Comparison of ENCODE assay signal across 8 cellular contexts in genomic region chr10:99234067-99234738, GRCh38. TPM values are rescaled to one million over a fixed set of nuclear protein-coding genes. Genes with fewer than 3 reads are reported as not detected.
DNase-seq lines count a peak whose midpoint lies in the region; ATAC-seq lines count a peak whose summit lies in the region.

No MANE protein-coding gene starts in this region.

- H3K4me3 Mint-ChIP-seq in IgD-negative memory B cell = peak overlapping the region; percentile 54 to 89 (median 72)
- H3K4me3 Mint-ChIP-seq in activated naive CD4-positive, alpha-beta T cell treated with anti-CD3 and anti-CD28 coated beads, Interleukin-2, amount 50 U/mL, for 24 hours = peak overlapping the region; percentile 68

- peaks cover under 1% of the 10 kb centered on the region for H3K36me3 Mint-ChIP-seq in IgD-negative memory B cell
- no peaks in the 10 kb centered on the region for H3K36me3 Mint-ChIP-seq in activated naive CD4-positive, alpha-beta T cell treated with anti-CD3 and anti-CD28 coated beads, Interleukin-2, amount 50 U/mL, for 24 hours

- H3K4me1 ChIP-seq in SJCRH30 = no peaks in the 10 kb centered on the region

- peaks cover 62% of the 10 kb centered on the region for H3K27me3 Mint-ChIP-seq in IgD-negative memory B cell
- peaks cover 54% of the 10 kb centered on the region for H3K27me3 Mint-ChIP-seq in activated naive CD4-positive, alpha-beta T cell treated with anti-CD3 and anti-CD28 coated beads, Interleukin-2, amount 50 U/mL, for 24 hours

- ATAC-seq in GM21515 (IDR thresholded peaks at IDR 0.05; ENCODE audit: unreplicated experiment) (peak; percentile 99), left cardiac atrium (peak; percentile 60 to 90)

- H3K4me3 ChIP-seq in SJCRH30 = no peak overlapping the region

- no peaks in the 10 kb centered on the region for H3K36me3 ChIP-seq in SJCRH30

- 0 out of 2 replicates have a peak, but pooled peaks cover 3% of the 10 kb centered on the region for H3K9me3 ChIP-seq in SJCRH30 (replicated peaks)

- peaks cover 10% of the 10 kb centered on the region; the same call in 1 of the 2 replicates for H3K27me3 ChIP-seq in SJCRH30

- peak; percentile 60 for DNase-seq in GF-D8 (lab: John Stamatoyannopoulos, UW)
- DNase-seq in left cardiac atrium = peak; percentile 61
- DNase-seq in retina = peak; percentile 85
- no peak for DNase-seq in NCI-H774 (lab: John Stamatoyannopoulos, UW)
- no peak for DNase-seq in SJCRH30

- peak overlapping the region; percentile 27 to 83 (median 73) for H3K27ac Mint-ChIP-seq in IgD-negative memory B cell
- no peak overlapping the region for H3K27ac Mint-ChIP-seq in activated naive CD4-positive, alpha-beta T cell treated with anti-CD3 and anti-CD28 coated beads, Interleukin-2, amount 50 U/mL, for 24 hours

- H3K4me1 Mint-ChIP-seq in IgD-negative memory B cell = peaks cover 14 to 22% (median 17%) of the 10 kb centered on the region in 3 donors
- H3K4me1 Mint-ChIP-seq in activated naive CD4-positive, alpha-beta T cell treated with anti-CD3 and anti-CD28 coated beads, Interleukin-2, amount 50 U/mL, for 24 hours = peaks cover 31% of the 10 kb centered on the region

- H3K27ac ChIP-seq in SJCRH30 = no peak overlapping the region

- intact Hi-C loops in left cardiac atrium (cut with DNase I) = no loop called here

- H3K9me3 Mint-ChIP-seq in IgD-negative memory B cell = peaks cover 0 to 9% (median 1%) of the 10 kb centered on the region in 3 donors
- H3K9me3 Mint-ChIP-seq in activated naive CD4-positive, alpha-beta T cell treated with anti-CD3 and anti-CD28 coated beads, Interleukin-2, amount 50 U/mL, for 24 hours = no peaks in the 10 kb centered on the region

RNA-seq across cellular contexts. Expression of gene HPSE2, which starts 1.4 kb away (rescaled TPM):
- not detected for polyA plus RNA-seq in IgD-negative memory B cell
- under 1 TPM; 0.18 to 0.74 TPM for total RNA-seq in left cardiac atrium
- total RNA-seq in SJCRH30 (2014; rRNA removed; shearing (Covaris generic)) = not detected in 2 replicates

Comparison
In these comparisons a context has a peak if more than half of its experiments do, and no peak if none do; other contexts are left out.
1. DNase-seq: peak in GF-D8 (single experiment), left cardiac atrium (single experiment) and retina (single experiment); none in NCI-H774 (single experiment) and SJCRH30 (0 of 2).